ENCODE assay signal across 8 cellular contexts in genomic region chr18:59308201-59309014, GRCh38. TPM values are rescaled to one million over a fixed set of nuclear protein-coding genes. Genes with fewer than 3 reads are reported as not detected.
DNase-seq lines count a peak whose midpoint lies in the region; ATAC-seq and TF ChIP-seq lines count a peak whose summit lies in the region.

No MANE protein-coding gene starts in this region.

- no peaks in the 10 kb centered on the region for H3K9me3 Mint-ChIP-seq in CD14-positive monocyte

- H3K36me3 ChIP-seq in muscle layer of colon (ENCODE audit: insufficient read depth, low read length), result no peaks in the 10 kb centered on the region

- no peak overlapping the region for H3K9ac ChIP-seq in muscle layer of colon (ENCODE audit: low read length)

- H3K36me3 Mint-ChIP-seq in CD14-positive monocyte, result no peaks in the 10 kb centered on the region

- DNase-seq in CD14-positive monocyte (ENCODE audit: low spot score) (no peak), HPDE6-E6E7 (ENCODE audit: extremely low spot score) (peak; percentile 67), NOMO-1 treated with dmso at 0.1 percent for 144 hours (lab: John Stamatoyannopoulos, UW; ENCODE audit: unreplicated experiment) (peak; percentile 15), activated T-cell treated with anti-CD3 and anti-CD28 coated beads for 1 hour (ENCODE audit: low read depth) (peak; percentile 61), erythroblast (lab: John Stamatoyannopoulos, UW) (peak; percentile 76 to 85)
- peak; percentile 43 for DNase-seq in stimulated activated CD8-positive, alpha-beta memory T cell treated with anti-CD3 and anti-CD28 coated beads, Interleukin-7, amount 100 ng/mL, for 24 hours (ENCODE audit: low read depth)

- TF ChIP-seq CTCF in CD14-positive monocyte (IDR thresholded peaks at IDR 0.05), result peak; percentile 80

- peaks cover 3% of the 10 kb centered on the region for H3K4me1 ChIP-seq in muscle layer of colon (ENCODE audit: insufficient read depth, low read length)

- peak; percentile 89 for ATAC-seq in GM19452 (IDR thresholded peaks at IDR 0.05; ENCODE audit: unreplicated experiment)

- H3K27ac Mint-ChIP-seq in CD14-positive monocyte, result no peak overlapping the region

- H3K27me3 Mint-ChIP-seq in CD14-positive monocyte (ENCODE audit: low read depth in 3 of 3), result peaks cover 25 to 39% (median 26%) of the 10 kb centered on the region in 3 donors

- H3K9me3 ChIP-seq in muscle layer of colon (ENCODE audit: low read length), result no peaks in the 10 kb centered on the region

- peaks cover 5% of the 10 kb centered on the region for H3K4me1 Mint-ChIP-seq in CD14-positive monocyte

- peak overlapping the region; percentile 62 to 81 for H3K4me3 Mint-ChIP-seq in CD14-positive monocyte

- intact Hi-C loops in CD14-positive monocyte (cut with micrococcal nuclease), result loop anchor here (5.0 kb wide), 1 partner anchor 94 kb away; no protein-coding TSS in a partner anchor

- H3K27me3 ChIP-seq in muscle layer of colon (ENCODE audit: control insufficient read depth in 1 of 2, insufficient read depth in 2 of 2, low read length in 2 of 2), result peaks cover 6 to 9% of the 10 kb centered on the region in 2 donors

- no peak overlapping the region for H3K27ac ChIP-seq in muscle layer of colon (ENCODE audit: low read depth, low read length)

- peak overlapping the region; percentile 21 to 35 for H3K4me3 ChIP-seq in muscle layer of colon (ENCODE audit: low read depth in 1 of 2, low read length in 2 of 2)

- no peak for TF ChIP-seq POLR2A in erythroblast (IDR thresholded peaks at IDR 0.05; ENCODE audit: low read length)

RNA-seq across cellular contexts. Expression of gene CPLX4, which starts 10.0 kb away (rescaled TPM):
- not detected for polyA plus RNA-seq in CD14-positive monocyte

RNA-seq across cellular contexts. Expression of gene RAX, which starts 35.2 kb away (rescaled TPM):
- polyA plus RNA-seq in CD14-positive monocyte, result not detected

RNA-seq across cellular contexts. Expression of gene LMAN1, which starts 50.7 kb away (rescaled TPM):
- 10 to 100 TPM in 1 of 2 donors, 1 to 10 TPM in 1; 7.6 to 10.9 TPM for polyA plus RNA-seq in CD14-positive monocyte
